In genomic region chr1:209064850-209065249, GRCh38 we compare ENCODE assay signal across 24 cellular contexts.
"Had no signal": no experiment of that assay in that cellular context is flagged by ENCODE, and none has a peak within 500 bp of the region (broad histone marks: within the 10 kb centered on the region; RNA-seq: fewer than 3 reads in every experiment).

No MANE protein-coding gene starts in this region.

- H3K27ac ChIP-seq: coronary artery, epithelial cell of prostate, heart right ventricle, lower lobe of right lung, prostate gland, tibial artery had no signal

- H3K36me3 ChIP-seq: heart right ventricle, lower lobe of right lung, prostate gland, tibial artery had no signal

- H3K4me1 ChIP-seq: lower lobe of right lung, prostate gland, tibial artery had no signal

- H3K4me3 ChIP-seq: coronary artery, heart right ventricle, lower lobe of right lung, prostate gland, tibial artery had no signal

- H3K9me3 ChIP-seq: heart right ventricle, lower lobe of right lung, prostate gland, tibial artery had no signal

- DNase-seq: activated B cell treated with CpG ODN at 0.5 μM for 24 hours; activated CD4-positive, alpha-beta T cell treated with anti-CD3 and anti-CD28 coated beads for 36 hours; activated CD4-positive, alpha-beta T cell treated with anti-CD3 and anti-CD28 coated beads, Interleukin-2, amount 50 U/mL, for 4 hours; activated CD8-positive, alpha-beta memory T cell treated with anti-CD3 and anti-CD28 coated beads for 24 hours; activated CD8-positive, alpha-beta memory T cell treated with anti-CD3 and anti-CD28 coated beads, Interleukin-2, amount 50 U/mL, for 48 hours; activated naive CD4-positive, alpha-beta T cell treated with anti-CD3 and anti-CD28 coated beads for 36 hours; activated naive CD8-positive, alpha-beta T cell treated with anti-CD3 and anti-CD28 coated beads, Interleukin-2, amount 10 ng/mL, durations not matched to agents 7 days and 5 days; activated T-cell treated with anti-CD3 and anti-CD28 coated beads, Interleukin-2, amount 50 U/mL, for 4 hours; amniotic stem cell; cerebellar nuclear complex; heart right ventricle; kidney; lower lobe of right lung; naive B cell; right cardiac atrium; stimulated activated CD4-positive, alpha-beta T cell treated with anti-CD3 and anti-CD28 coated beads, Interleukin-12 subunit alpha, Interleukin-12 subunit beta, amount 100 ng/mL, for 4 hours; stimulated activated CD4-positive, alpha-beta T cell treated with anti-CD3 and anti-CD28 coated beads, Interleukin-4, amount 100 ng/mL, for 4 hours; substantia nigra; T1000; tibial artery had no signal

- ATAC-seq: activated CD4-positive, alpha-beta T cell treated with anti-CD3 and anti-CD28 coated beads for 36 hours; activated T-cell treated with anti-CD3 and anti-CD28 coated beads, Interleukin-2, amount 50 U/mL, for 4 hours; heart right ventricle; left lobe of liver; lower lobe of right lung; right cardiac atrium had no signal

- H3K27me3 ChIP-seq: tibial artery had no signal

- FAIRE-seq: kidney had no signal
